ENCODE assay signal across 17 cellular contexts in genomic region chr10:96366508-96366907, GRCh38. TPM values are rescaled to one million over a fixed set of nuclear protein-coding genes. Genes with fewer than 3 reads are reported as not detected.
A peak's percentile ranks its signal among the peaks of the same experiment; 100 is the strongest.
DNase-seq lines count a peak whose midpoint lies in the region; ATAC-seq and TF ChIP-seq lines count a peak whose summit lies in the region.
"Had no signal": no experiment of that assay in that cellular context is flagged by ENCODE, and none has a peak within 500 bp of the region (broad histone marks: within the 10 kb centered on the region; RNA-seq: fewer than 3 reads in every experiment).

No MANE protein-coding gene starts in this region.

- no peak overlapping the region for H3K27ac Mint-ChIP-seq in stimulated activated naive B cell treated with anti-CD40 and anti-IgM and Interleukin-4, amounts not matched to agents 10 μg/mL and 1 μg/mL and 100 μg/mL, for 72 hours

- DNase-seq in AG04449 (ENCODE audit: low read depth, low spot score) (peak; percentile 14), HS-5 (ENCODE audit: low read depth) (peak; percentile 52), adipocyte (ENCODE audit: low read depth) (peak; percentile 63), fibroblast of lung (ENCODE audit: low read depth in 2 of 2) (peak; percentile 7 to 57), NCI-H128 (lab: John Stamatoyannopoulos, UW; ENCODE audit: unreplicated experiment) (no peak), substantia nigra (lab: John Stamatoyannopoulos, UW) (no peak), NCI-H2107 treated with DMSO at 0.1 percent for 48 hours (lab: John Stamatoyannopoulos, UW; ENCODE audit: unreplicated experiment) (no peak)
- no peak for DNase-seq in stimulated activated naive B cell treated with anti-CD40 and anti-IgM and Interleukin-4, amounts not matched to agents 10 μg/mL and 1 μg/mL and 100 μg/mL, for 72 hours
- DNase-seq: 8988T, GM23248, NCI-H1048, NCI-H1694, NCI-H2107, NCI-H446, NCI-H774 had no signal

- H3K79me2 ChIP-seq in fibroblast of lung (ENCODE audit: control insufficient read depth, insufficient read depth, low read length) = no peaks in the 10 kb centered on the region

- H3K36me3 ChIP-seq in adipocyte (ENCODE audit: control insufficient read depth, insufficient read depth, low read length, severe bottlenecking) (no peaks in the 10 kb centered on the region), fibroblast of lung (ENCODE audit: control insufficient read depth, insufficient read depth, low read length) (no peaks in the 10 kb centered on the region)

- no peak for TF ChIP-seq CTCF in AG04449 (IDR thresholded peaks at IDR 0.05; ENCODE audit: insufficient read depth, low read length, missing control alignments)
- no peak for TF ChIP-seq CTCF in fibroblast of lung (conservative IDR thresholded peaks at IDR 0.05 in 1 of 2, IDR thresholded peaks at IDR 0.05 in 1 of 2; ENCODE audit: low read depth in 1 of 2, low read length in 2 of 2)

- CTCF ChIA-PET in AG04449 (lab: Yijun Ruan, JAX) = interaction anchor here (1.0 to 4.6 kb wide), 7 partner anchors 8 to 462 kb away, joined by 3 to 42 read pairs (median 5); partner anchors contain the start of gene TLL2

- no peaks in the 10 kb centered on the region for H3K4me1 Mint-ChIP-seq in stimulated activated naive B cell treated with anti-CD40 and anti-IgM and Interleukin-4, amounts not matched to agents 10 μg/mL and 1 μg/mL and 100 μg/mL, for 72 hours

- no peak overlapping the region for H3K27ac ChIP-seq in fibroblast of lung (ENCODE audit: insufficient read depth, low read length)
- no peak overlapping the region for H3K27ac ChIP-seq in substantia nigra (ENCODE audit: low read depth, low read length, poor library complexity, severe bottlenecking)
- H3K27ac ChIP-seq: C4-2B, GM23248 had no signal

- H3K4me3 ChIP-seq in AG04449 (ENCODE audit: low read depth, low read length) (no peak overlapping the region), adipocyte (ENCODE audit: low read length) (no peak overlapping the region), fibroblast of lung (replicated peaks in 1 of 4; ENCODE audit: control extremely low read depth in 1 of 4, insufficient read depth in 1 of 4, low read depth in 3 of 4, low read length in 4 of 4) (no peak overlapping the region)
- H3K4me3 ChIP-seq: GM23248 had no signal

- no peak overlapping the region for H3K4me3 Mint-ChIP-seq in stimulated activated naive B cell treated with anti-CD40 and anti-IgM and Interleukin-4, amounts not matched to agents 10 μg/mL and 1 μg/mL and 100 μg/mL, for 72 hours

- no peak overlapping the region for H2AFZ ChIP-seq in fibroblast of lung (ENCODE audit: low read length)
- H2AFZ ChIP-seq: GM23248 had no signal

- ATAC-seq in stimulated activated naive B cell treated with anti-CD40 and anti-IgM and Interleukin-4, amounts not matched to agents 10 μg/mL and 1 μg/mL and 100 μg/mL, for 72 hours (replicated peaks) = no peak

- no peaks in the 10 kb centered on the region for H3K36me3 Mint-ChIP-seq in stimulated activated naive B cell treated with anti-CD40 and anti-IgM and Interleukin-4, amounts not matched to agents 10 μg/mL and 1 μg/mL and 100 μg/mL, for 72 hours

- H3K27me3 ChIP-seq in adipocyte (replicated peaks; ENCODE audit: control insufficient read depth, insufficient read depth, low read length) (peaks cover 26% of the 10 kb centered on the region), fibroblast of lung (ENCODE audit: control insufficient read depth, insufficient read depth, low read length) (no peaks in the 10 kb centered on the region)

- H4K20me1 ChIP-seq in fibroblast of lung (ENCODE audit: control insufficient read depth, extremely low read depth, insufficient read depth, low read length) = no peaks in the 10 kb centered on the region

- H3K9me3 Mint-ChIP-seq in stimulated activated naive B cell treated with anti-CD40 and anti-IgM and Interleukin-4, amounts not matched to agents 10 μg/mL and 1 μg/mL and 100 μg/mL, for 72 hours = no peaks in the 10 kb centered on the region

- H3K9ac ChIP-seq in adipocyte (ENCODE audit: low read length) (no peak overlapping the region), fibroblast of lung (ENCODE audit: insufficient read depth, low read length) (no peak overlapping the region)
- H3K9ac ChIP-seq: GM23248 had no signal

- POLR2A ChIA-PET in AG04449 (lab: Yijun Ruan, JAX) = no interaction called here

- H3K9me3 ChIP-seq in adipocyte (ENCODE audit: control insufficient read depth, low read length) = peaks cover 6% of the 10 kb centered on the region
- no peaks in the 10 kb centered on the region for H3K9me3 ChIP-seq in fibroblast of lung (ENCODE audit: control insufficient read depth, insufficient read depth, low read depth, low read length)

- no peak overlapping the region for H3K4me2 ChIP-seq in fibroblast of lung (ENCODE audit: extremely low read depth, insufficient read depth, low read length)

- no peaks in the 10 kb centered on the region for H3K4me1 ChIP-seq in adipocyte (ENCODE audit: control insufficient read depth, insufficient read depth, low read length)
- no peaks in the 10 kb centered on the region for H3K4me1 ChIP-seq in fibroblast of lung (ENCODE audit: control insufficient read depth, extremely low read depth, insufficient read depth, low read length)

- H3K27me3 Mint-ChIP-seq in stimulated activated naive B cell treated with anti-CD40 and anti-IgM and Interleukin-4, amounts not matched to agents 10 μg/mL and 1 μg/mL and 100 μg/mL, for 72 hours = no peaks in the 10 kb centered on the region

RNA-seq across cellular contexts. Expression of gene OPALIN, which starts 7.7 kb away (rescaled TPM):
- not detected in 2 replicates for total RNA-seq in fibroblast of lung
- polyA plus RNA-seq in fibroblast of lung = not detected in 2 replicates
- polyA plus RNA-seq in fibroblast of lung (2012) = not detected in 2 replicates
- not detected in 2 replicates for polyA minus RNA-seq in fibroblast of lung (ENCODE audit: low replicate concordance)
- total RNA-seq: GM23248, HT1080 had no signal
- polyA plus RNA-seq: GM23248 had no signal

Comparison
In these comparisons a context has a peak if more than half of its experiments do, and no peak if none do; other contexts are left out.
1. DNase-seq: peak in AG04449 (single experiment), HS-5 (single experiment), adipocyte (single experiment) and fibroblast of lung (2 of 2); none in NCI-H128 (single experiment), substantia nigra (0 of 49), NCI-H2107 treated with DMSO at 0.1 percent for 48 hours (single experiment) and stimulated activated naive B cell treated with anti-CD40 and anti-IgM and Interleukin-4, amounts not matched to agents 10 μg/mL and 1 μg/mL and 100 μg/mL, for 72 hours (single experiment).